Comparison of ENCODE assay signal across 25 cellular contexts in the genomic region with DNA sequence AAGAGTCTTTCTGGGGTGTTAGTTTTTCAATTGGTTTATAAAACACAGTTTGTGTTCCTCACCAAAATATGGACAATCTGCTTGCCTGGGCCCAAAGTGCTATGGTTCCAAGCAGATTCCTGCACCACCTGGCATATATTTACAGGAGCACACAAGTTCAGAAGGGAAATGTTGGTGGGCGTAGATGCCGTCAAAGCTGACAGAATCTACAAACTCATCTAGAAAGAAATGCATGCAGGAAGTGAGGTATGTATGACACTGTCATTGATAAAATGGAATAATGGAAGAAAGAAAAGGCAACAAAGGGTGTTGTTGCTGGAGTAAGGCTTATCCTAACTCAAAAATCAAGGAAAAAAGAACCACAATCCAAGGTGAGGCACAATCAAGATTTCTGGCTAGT.
A peak's percentile ranks its signal among the peaks of the same experiment; 100 is the strongest.
DNase-seq lines count a peak whose midpoint lies in the region; ATAC-seq, FAIRE-seq and TF ChIP-seq lines count a peak whose summit lies in the region.
"Had no signal": no experiment of that assay in that cellular context is flagged by ENCODE, and none has a peak within 500 bp of the region (broad histone marks: within the 10 kb centered on the region; RNA-seq: fewer than 3 reads in every experiment).

No MANE protein-coding gene starts in this region.

- peak; percentile 86 for FAIRE-seq in GM12891 (lab: Jason Lieb, UNC)
- FAIRE-seq: D721Med, GM12878, HTR-8/SVneo, RCC 7860 had no signal

- peaks cover 1% of the 10 kb centered on the region for H3K36me3 Mint-ChIP-seq in activated naive CD4-positive, alpha-beta T cell treated with anti-CD3 and anti-CD28 coated beads for 36 hours (ENCODE audit: low read depth)
- peaks cover 25% of the 10 kb centered on the region for H3K36me3 Mint-ChIP-seq in CD4-positive, CD25-positive, alpha-beta regulatory T cell
- peaks cover 11% of the 10 kb centered on the region for H3K36me3 Mint-ChIP-seq in activated naive CD8-positive, alpha-beta T cell treated with anti-CD3 and anti-CD28 coated beads, Interleukin-2, amount 50 U/mL, for 24 hours (ENCODE audit: low read depth)
- H3K36me3 Mint-ChIP-seq in CD14-positive monocyte, result peaks cover 0 to 2% of the 10 kb centered on the region in 2 donors
- H3K36me3 Mint-ChIP-seq: IgD-negative memory B cell had no signal

- peak overlapping the region; percentile 75 for H3K27ac Mint-ChIP-seq in activated naive CD4-positive, alpha-beta T cell treated with anti-CD3 and anti-CD28 coated beads for 36 hours
- peak overlapping the region in 2 of 3 donors; percentile 77 to 88 for H3K27ac Mint-ChIP-seq in CD4-positive, CD25-positive, alpha-beta regulatory T cell
- H3K27ac Mint-ChIP-seq in activated naive CD8-positive, alpha-beta T cell treated with anti-CD3 and anti-CD28 coated beads, Interleukin-2, amount 50 U/mL, for 24 hours, result peak overlapping the region; percentile 9
- no peak overlapping the region for H3K27ac Mint-ChIP-seq in CD14-positive monocyte
- H3K27ac Mint-ChIP-seq: IgD-negative memory B cell had no signal

- H3K4me3 Mint-ChIP-seq in activated naive CD4-positive, alpha-beta T cell treated with anti-CD3 and anti-CD28 coated beads for 36 hours, result no peak overlapping the region
- peak overlapping the region in 2 of 4 donors; percentile 27 to 69 for H3K4me3 Mint-ChIP-seq in CD4-positive, CD25-positive, alpha-beta regulatory T cell
- no peak overlapping the region for H3K4me3 Mint-ChIP-seq in activated naive CD8-positive, alpha-beta T cell treated with anti-CD3 and anti-CD28 coated beads, Interleukin-2, amount 50 U/mL, for 24 hours
- H3K4me3 Mint-ChIP-seq in CD14-positive monocyte, result no peak overlapping the region

- no peaks in the 10 kb centered on the region for H3K9me3 Mint-ChIP-seq in activated naive CD4-positive, alpha-beta T cell treated with anti-CD3 and anti-CD28 coated beads for 36 hours
- peaks cover 0 to 2% (median 0%) of the 10 kb centered on the region in 7 donors for H3K9me3 Mint-ChIP-seq in CD4-positive, CD25-positive, alpha-beta regulatory T cell
- H3K9me3 Mint-ChIP-seq in activated naive CD8-positive, alpha-beta T cell treated with anti-CD3 and anti-CD28 coated beads, Interleukin-2, amount 50 U/mL, for 24 hours, result no peaks in the 10 kb centered on the region
- no peaks in the 10 kb centered on the region for H3K9me3 Mint-ChIP-seq in CD14-positive monocyte
- H3K9me3 Mint-ChIP-seq: IgD-negative memory B cell had no signal

- CTCF ChIA-PET in activated naive CD4-positive, alpha-beta T cell treated with anti-CD3 and anti-CD28 coated beads for 36 hours (lab: Charles Lee), result interaction anchor here (1.3 to 2.1 kb wide), 2 partner anchors 11 to 228 kb away, joined by 5 to 6 read pairs; no protein-coding TSS in a partner anchor

- peak overlapping the region; percentile 15 for H3K27ac ChIP-seq in CD4-positive, CD25-positive, alpha-beta regulatory T cell (ENCODE audit: insufficient read depth, low read length, poor library complexity, severe bottlenecking)
- H3K27ac ChIP-seq: HL-60 had no signal

- H3K27me3 ChIP-seq in CD4-positive, CD25-positive, alpha-beta regulatory T cell (ENCODE audit: control insufficient read depth, insufficient read depth, low read length), result no peaks in the 10 kb centered on the region

- TF ChIP-seq CTCF in CD14-positive monocyte (IDR thresholded peaks at IDR 0.05), result no peak

- peaks cover 42% of the 10 kb centered on the region for H3K4me1 ChIP-seq in CD4-positive, CD25-positive, alpha-beta regulatory T cell (ENCODE audit: control insufficient read depth, insufficient read depth, low read length, poor library complexity, severe bottlenecking)

- no peaks in the 10 kb centered on the region for H3K27me3 Mint-ChIP-seq in activated naive CD4-positive, alpha-beta T cell treated with anti-CD3 and anti-CD28 coated beads for 36 hours (ENCODE audit: low read depth)
- H3K27me3 Mint-ChIP-seq in CD4-positive, CD25-positive, alpha-beta regulatory T cell, result no peaks in the 10 kb centered on the region
- H3K27me3 Mint-ChIP-seq in activated naive CD8-positive, alpha-beta T cell treated with anti-CD3 and anti-CD28 coated beads, Interleukin-2, amount 50 U/mL, for 24 hours, result no peaks in the 10 kb centered on the region
- peaks cover 0 to 2% (median 0%) of the 10 kb centered on the region in 3 donors for H3K27me3 Mint-ChIP-seq in CD14-positive monocyte (ENCODE audit: low read depth in 3 of 3)
- H3K27me3 Mint-ChIP-seq: CD4-positive, alpha-beta memory T cell had no signal

- TF ChIP-seq POLR2A in GM12891 (IDR thresholded peaks at IDR 0.05; ENCODE audit: low read depth, low read length), result no peak

- no peak for ATAC-seq in CD4-positive, CD25-positive, alpha-beta regulatory T cell (ENCODE audit: low read depth in 2 of 2)
- no peak for ATAC-seq in activated naive CD8-positive, alpha-beta T cell treated with anti-CD3 and anti-CD28 coated beads, Interleukin-2, amount 50 U/mL, for 24 hours

- peak; percentile 62 for DNase-seq in activated naive CD4-positive, alpha-beta T cell treated with anti-CD3 and anti-CD28 coated beads for 36 hours
- no peak for DNase-seq in activated naive CD4-positive, alpha-beta T cell treated with anti-CD3 and anti-CD28 coated beads, Interleukin-2, amount 50 U/mL, for 16 hours
- DNase-seq in CD4-positive, CD25-positive, alpha-beta regulatory T cell, result peak in 1 of 3 donors; percentile 39
- DNase-seq in GM12891 (ENCODE audit: insufficient read length, low spot score) (no peak), CD14-positive monocyte (ENCODE audit: low spot score) (no peak), glomerular visceral epithelial cell (ENCODE audit: extremely low spot score) (no peak)
- no peak for DNase-seq in activated naive CD8-positive, alpha-beta T cell treated with anti-CD3 and anti-CD28 coated beads, Interleukin-2, amount 50 U/mL, for 24 hours
- DNase-seq: ACHN; AML-193; CD4-positive, alpha-beta memory T cell; GDM1; GOT3; Kasumi-1; MM.1S; NCI-H1092 treated with DMSO at 0.1 percent for 48 hours; NCI-H2107; NCI-H226; NCI-H524 treated with DMSO at 0.1 percent for 48 hours; Right ventricle myocardium superior had no signal

- H3K4me1 Mint-ChIP-seq in activated naive CD4-positive, alpha-beta T cell treated with anti-CD3 and anti-CD28 coated beads for 36 hours (ENCODE audit: low read depth), result peaks cover 58% of the 10 kb centered on the region
- H3K4me1 Mint-ChIP-seq in CD4-positive, CD25-positive, alpha-beta regulatory T cell, result peaks cover 32 to 79% (median 67%) of the 10 kb centered on the region in 4 donors
- H3K4me1 Mint-ChIP-seq in activated naive CD8-positive, alpha-beta T cell treated with anti-CD3 and anti-CD28 coated beads, Interleukin-2, amount 50 U/mL, for 24 hours, result peaks cover 49% of the 10 kb centered on the region
- H3K4me1 Mint-ChIP-seq in CD14-positive monocyte, result peaks cover 2% of the 10 kb centered on the region

- H3K9me3 ChIP-seq in CD4-positive, CD25-positive, alpha-beta regulatory T cell (ENCODE audit: control insufficient read depth in 2 of 2, low read length in 2 of 2), result no peaks in the 10 kb centered on the region

- peaks cover 2% of the 10 kb centered on the region for H3K36me3 ChIP-seq in CD4-positive, CD25-positive, alpha-beta regulatory T cell (ENCODE audit: control insufficient read depth, insufficient read depth, low read length)

- intact Hi-C loops in activated naive CD4-positive, alpha-beta T cell treated with anti-CD3 and anti-CD28 coated beads for 36 hours (cut with micrococcal nuclease), result loop anchor here (1.0 to 2.0 kb wide), 2 partner anchors 14 to 76 kb away; no protein-coding TSS in a partner anchor
- intact Hi-C loops in CD14-positive monocyte (cut with micrococcal nuclease), result no loop called here

- H3K4me3 ChIP-seq in CD4-positive, CD25-positive, alpha-beta regulatory T cell (ENCODE audit: low read depth, low read length), result peak overlapping the region; percentile 42
- H3K4me3 ChIP-seq: GM12878 had no signal

TF ChIP-seq in GM12891, 5 proteins besides CTCF, POLR2A, EP300 and RAD21:
- TF ChIP-seq TAF1 (IDR thresholded peaks at IDR 0.05; ENCODE audit: low read depth, low read length) (no peak), PAX5 (IDR thresholded peaks at IDR 0.05; ENCODE audit: insufficient read depth, low read length, severe bottlenecking) (no peak), POU2F2 (IDR thresholded peaks at IDR 0.05; ENCODE audit: low read depth, low read length) (no peak), POLR2AphosphoS5 (IDR thresholded peaks at IDR 0.05; ENCODE audit: low read depth, low read length) (no peak), SPI1 (IDR thresholded peaks at IDR 0.05; ENCODE audit: low read depth, low read length) (no peak)

Comparison
In these comparisons a context has a peak if more than half of its experiments do, and no peak if none do; other contexts are left out.
1. H3K27ac Mint-ChIP-seq: peak in activated naive CD4-positive, alpha-beta T cell treated with anti-CD3 and anti-CD28 coated beads for 36 hours (single experiment), CD4-positive, CD25-positive, alpha-beta regulatory T cell (2 of 3) and activated naive CD8-positive, alpha-beta T cell treated with anti-CD3 and anti-CD28 coated beads, Interleukin-2, amount 50 U/mL, for 24 hours (single experiment); none in CD14-positive monocyte (0 of 7).